1 cellular context compared by ENCODE assay signal in the genomic region with DNA sequence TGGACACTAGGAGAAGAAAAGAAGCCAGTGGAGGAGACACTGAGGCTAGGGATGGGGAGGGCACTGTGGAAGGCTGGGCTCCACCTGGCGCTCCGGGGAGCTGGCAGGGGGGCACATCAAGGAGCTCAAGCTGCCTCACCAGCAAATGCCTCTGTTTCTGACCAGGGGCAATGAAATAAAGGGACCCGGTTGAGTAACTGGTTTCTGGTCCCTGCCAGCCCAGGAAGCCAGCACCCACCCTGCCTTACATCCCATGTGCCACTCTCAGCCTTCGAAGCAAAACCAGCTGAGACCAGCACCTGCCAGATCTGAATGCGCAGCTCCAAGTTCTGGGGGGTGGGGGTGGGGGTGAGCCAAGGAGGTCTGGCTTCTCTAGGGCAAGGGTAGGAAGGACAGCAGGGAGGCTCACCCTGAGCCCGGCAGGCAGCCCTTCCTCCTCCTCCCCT.
TF ChIP-seq lines count a peak whose summit lies in the region.

No MANE protein-coding gene starts in this region.

TF ChIP-seq in HepG2, 621 proteins besides CTCF, POLR2A, EP300 and RAD21:
- TF ChIP-seq CHD4 (IDR thresholded peaks at IDR 0.05; ENCODE audit: borderline replicate concordance, low read length) (no peak), BHLHE40 (IDR thresholded peaks at IDR 0.05; ENCODE audit: low read length) (no peak), ZNF841 (CRISPR knock-in tag; IDR thresholded peaks at IDR 0.05; ENCODE audit: borderline replicate concordance) (no peak), HCFC1 (IDR thresholded peaks at IDR 0.05; ENCODE audit: low read depth, low read length) (no peak), REPIN1 (CRISPR knock-in tag; IDR thresholded peaks at IDR 0.05; ENCODE audit: borderline replicate concordance, low read depth) (no peak), ZFYVE20 (CRISPR knock-in tag; IDR thresholded peaks at IDR 0.05; ENCODE audit: borderline replicate concordance, low read depth) (no peak), ZEB1 (IDR thresholded peaks at IDR 0.05; ENCODE audit: insufficient replicate concordance, low read depth) (no peak)
- TF ChIP-seq, protein P1, sequence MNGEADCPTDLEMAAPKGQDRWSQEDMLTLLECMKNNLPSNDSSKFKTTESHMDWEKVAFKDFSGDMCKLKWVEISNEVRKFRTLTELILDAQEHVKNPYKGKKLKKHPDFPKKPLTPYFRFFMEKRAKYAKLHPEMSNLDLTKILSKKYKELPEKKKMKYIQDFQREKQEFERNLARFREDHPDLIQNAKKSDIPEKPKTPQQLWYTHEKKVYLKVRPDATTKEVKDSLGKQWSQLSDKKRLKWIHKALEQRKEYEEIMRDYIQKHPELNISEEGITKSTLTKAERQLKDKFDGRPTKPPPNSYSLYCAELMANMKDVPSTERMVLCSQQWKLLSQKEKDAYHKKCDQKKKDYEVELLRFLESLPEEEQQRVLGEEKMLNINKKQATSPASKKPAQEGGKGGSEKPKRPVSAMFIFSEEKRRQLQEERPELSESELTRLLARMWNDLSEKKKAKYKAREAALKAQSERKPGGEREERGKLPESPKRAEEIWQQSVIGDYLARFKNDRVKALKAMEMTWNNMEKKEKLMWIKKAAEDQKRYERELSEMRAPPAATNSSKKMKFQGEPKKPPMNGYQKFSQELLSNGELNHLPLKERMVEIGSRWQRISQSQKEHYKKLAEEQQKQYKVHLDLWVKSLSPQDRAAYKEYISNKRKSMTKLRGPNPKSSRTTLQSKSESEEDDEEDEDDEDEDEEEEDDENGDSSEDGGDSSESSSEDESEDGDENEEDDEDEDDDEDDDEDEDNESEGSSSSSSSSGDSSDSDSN (CRISPR knock-in tag; IDR thresholded peaks at IDR 0.05) = no peak
- TF ChIP-seq, protein P2, sequence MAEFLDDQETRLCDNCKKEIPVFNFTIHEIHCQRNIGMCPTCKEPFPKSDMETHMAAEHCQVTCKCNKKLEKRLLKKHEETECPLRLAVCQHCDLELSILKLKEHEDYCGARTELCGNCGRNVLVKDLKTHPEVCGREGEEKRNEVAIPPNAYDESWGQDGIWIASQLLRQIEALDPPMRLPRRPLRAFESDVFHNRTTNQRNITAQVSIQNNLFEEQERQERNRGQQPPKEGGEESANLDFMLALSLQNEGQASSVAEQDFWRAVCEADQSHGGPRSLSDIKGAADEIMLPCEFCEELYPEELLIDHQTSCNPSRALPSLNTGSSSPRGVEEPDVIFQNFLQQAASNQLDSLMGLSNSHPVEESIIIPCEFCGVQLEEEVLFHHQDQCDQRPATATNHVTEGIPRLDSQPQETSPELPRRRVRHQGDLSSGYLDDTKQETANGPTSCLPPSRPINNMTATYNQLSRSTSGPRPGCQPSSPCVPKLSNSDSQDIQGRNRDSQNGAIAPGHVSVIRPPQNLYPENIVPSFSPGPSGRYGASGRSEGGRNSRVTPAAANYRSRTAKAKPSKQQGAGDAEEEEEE (CRISPR knock-in tag; IDR thresholded peaks at IDR 0.05; ENCODE audit: borderline replicate concordance) = no peak
TF ChIP-seq in HepG2: peak in this region for 0.
